Comparison of ENCODE assay signal across 16 cellular contexts in the genomic region with DNA sequence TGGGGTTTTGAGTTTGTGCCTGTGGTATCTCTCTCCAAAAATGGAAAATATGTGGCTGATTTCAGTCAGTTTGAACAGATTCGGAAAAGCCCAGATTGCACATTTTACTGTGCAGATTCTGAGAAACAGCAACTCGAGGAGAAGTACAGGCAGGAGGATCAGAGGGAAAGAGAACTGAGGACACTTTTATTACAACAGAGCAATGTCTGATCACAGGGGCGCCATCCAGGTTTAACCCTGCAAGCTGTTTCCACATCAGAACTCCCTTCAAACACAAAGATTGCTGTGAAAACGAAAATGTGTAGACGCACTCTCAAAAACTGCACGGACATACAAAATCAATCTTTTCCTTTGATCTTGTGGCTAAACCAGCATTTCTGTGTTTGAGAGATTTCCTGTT. TPM values are rescaled to one million over a fixed set of nuclear protein-coding genes. Genes with fewer than 3 reads are reported as not detected.
DNase-seq lines count a peak whose midpoint lies in the region; ATAC-seq and TF ChIP-seq lines count a peak whose summit lies in the region.
"Had no signal": no experiment of that assay in that cellular context is flagged by ENCODE, and none has a peak within 500 bp of the region (broad histone marks: within the 10 kb centered on the region; RNA-seq: fewer than 3 reads in every experiment).

No MANE protein-coding gene starts in this region.

- TF ChIP-seq POLR2A in GM18505 (IDR thresholded peaks at IDR 0.05; ENCODE audit: borderline replicate concordance, extremely low read depth, insufficient read depth, insufficient read length) = no peak

- no peaks in the 10 kb centered on the region for H3K36me3 ChIP-seq in skeletal muscle satellite cell (ENCODE audit: insufficient read depth, low read length)
- H3K36me3 ChIP-seq in PC-9 (ENCODE audit: low read depth) = no peaks in the 10 kb centered on the region

- no peaks in the 10 kb centered on the region for H3K79me2 ChIP-seq in PC-9 (ENCODE audit: low read depth)

- peak overlapping the region; percentile 7 for H3K9ac ChIP-seq in skeletal muscle satellite cell (ENCODE audit: low read depth, low read length)

- peak overlapping the region; percentile 88 for H3K27ac Mint-ChIP-seq in activated naive CD4-positive, alpha-beta T cell treated with anti-CD3 and anti-CD28 coated beads, Interleukin-2, amount 10 ng/mL, durations not matched to agents 7 days and 5 days

- H3K27me3 ChIP-seq in skeletal muscle satellite cell (ENCODE audit: control insufficient read depth, insufficient read depth, low read length) = no peaks in the 10 kb centered on the region
- peaks cover 9% of the 10 kb centered on the region; the same call in 1 of the 2 replicates for H3K27me3 ChIP-seq in PC-9 (ENCODE audit: insufficient read depth, low read depth)

- H3K4me1 ChIP-seq in skeletal muscle satellite cell (ENCODE audit: control insufficient read depth, insufficient read depth, low read length) (peaks cover 80% of the 10 kb centered on the region), PC-9 (replicated peaks; ENCODE audit: insufficient read depth) (no peaks in the 10 kb centered on the region)

- peak; percentile 36 for DNase-seq in activated naive CD4-positive, alpha-beta T cell treated with anti-CD3 and anti-CD28 coated beads, Interleukin-2, amount 10 ng/mL, durations not matched to agents 7 days and 5 days
- no peak for DNase-seq in activated naive CD4-positive, alpha-beta T cell (lab: John Stamatoyannopoulos, UW)
- DNase-seq in RWPE1 (ENCODE audit: low spot score) (no peak), fibroblast of peridontal ligament (ENCODE audit: extremely low read depth) (peak; percentile 64), PC-9 (no peak)
- DNase-seq: effector CD4-positive, alpha-beta T cell; GDM1; kidney; NCI-H187; NK-92 treated with Interleukin-12 subunit alpha and Interleukin-12 subunit beta, amount 100 ng/mL, for 24 hours; stimulated activated CD4-positive, alpha-beta T cell treated with anti-CD3 and anti-CD28 coated beads, Interleukin-2, amount 100 ng/mL, for 48 hours; substantia nigra had no signal

- peaks cover 2% of the 10 kb centered on the region for H3K36me3 Mint-ChIP-seq in activated naive CD4-positive, alpha-beta T cell treated with anti-CD3 and anti-CD28 coated beads, Interleukin-2, amount 10 ng/mL, durations not matched to agents 7 days and 5 days

- no peaks in the 10 kb centered on the region for H3K27me3 Mint-ChIP-seq in activated naive CD4-positive, alpha-beta T cell treated with anti-CD3 and anti-CD28 coated beads, Interleukin-2, amount 10 ng/mL, durations not matched to agents 7 days and 5 days

- TF ChIP-seq CTCF in RWPE1 (conservative IDR thresholded peaks at IDR 0.05; ENCODE audit: low read depth) (no peak), PC-9 (conservative IDR thresholded peaks at IDR 0.05) (no peak)

- intact Hi-C loops in PC-9 (cut with micrococcal nuclease; ENCODE audit: unreplicated experiment) = no loop called here

- no peaks in the 10 kb centered on the region for H3K9me3 ChIP-seq in skeletal muscle satellite cell (replicated peaks; ENCODE audit: low read length)
- no peaks in the 10 kb centered on the region for H3K9me3 ChIP-seq in PC-9 (ENCODE audit: insufficient read depth, low read depth)

- CTCF ChIA-PET in activated naive CD4-positive, alpha-beta T cell treated with anti-CD3 and anti-CD28 coated beads, Interleukin-2, amount 10 ng/mL, durations not matched to agents 7 days and 5 days (lab: Charles Lee) = interaction anchor here (2.4 kb wide), 1 partner anchor 52 kb away, joined by 18 read pairs; no protein-coding TSS in a partner anchor
- CTCF ChIA-PET in RWPE1 (lab: Yijun Ruan, JAX) = no interaction called here
- CTCF ChIA-PET in PC-9 (lab: Charles Lee) = interaction anchor here (0.6 kb wide), 1 partner anchor 554 kb away, joined by 3 read pairs; no protein-coding TSS in a partner anchor

- H3K4me3 ChIP-seq in skeletal muscle satellite cell (ENCODE audit: low read length) (no peak overlapping the region), PC-9 (no peak overlapping the region)

- no peaks in the 10 kb centered on the region for H3K9me3 Mint-ChIP-seq in activated naive CD4-positive, alpha-beta T cell treated with anti-CD3 and anti-CD28 coated beads, Interleukin-2, amount 10 ng/mL, durations not matched to agents 7 days and 5 days

- no peaks in the 10 kb centered on the region for H3K9me2 ChIP-seq in PC-9 (ENCODE audit: insufficient read depth)

- no peaks in the 10 kb centered on the region for H4K20me1 ChIP-seq in PC-9 (ENCODE audit: insufficient read depth)

- POLR2A ChIA-PET in RWPE1 (lab: Yijun Ruan, JAX; ENCODE audit: low non-redundant PET) (no interaction called here), PC-9 (lab: Charles Lee; ENCODE audit: unreplicated experiment) (no interaction called here)

- no peak for ATAC-seq in GM18505 (IDR thresholded peaks at IDR 0.05; ENCODE audit: unreplicated experiment)
- no peak for ATAC-seq in HG03039 (IDR thresholded peaks at IDR 0.05; ENCODE audit: unreplicated experiment)
- ATAC-seq: sciatic nerve had no signal

- H3K4me3 Mint-ChIP-seq in activated naive CD4-positive, alpha-beta T cell treated with anti-CD3 and anti-CD28 coated beads, Interleukin-2, amount 10 ng/mL, durations not matched to agents 7 days and 5 days = peak overlapping the region; percentile 53

- H3K27ac ChIP-seq in RWPE1 (peak overlapping the region; percentile 16; the same call in 1 of the 2 replicates), PC-9 (no peak overlapping the region)

- H3K4me2 ChIP-seq in skeletal muscle satellite cell (ENCODE audit: low read length) = no peak overlapping the region
- no peak overlapping the region for H3K4me2 ChIP-seq in PC-9

- H2AFZ ChIP-seq in PC-9 = no peak overlapping the region

- peaks cover 49% of the 10 kb centered on the region for H3K4me1 Mint-ChIP-seq in activated naive CD4-positive, alpha-beta T cell treated with anti-CD3 and anti-CD28 coated beads, Interleukin-2, amount 10 ng/mL, durations not matched to agents 7 days and 5 days

- no peaks in the 10 kb centered on the region for H3F3A ChIP-seq in PC-9 (ENCODE audit: insufficient read depth, low read depth)

- no TSS peak for BruUV-seq in PC-9 (replicated peaks; lab: Mats Ljungman, UMichigan)

RNA-seq across cellular contexts. Expression of gene KCNJ15, which starts 43.4 kb away (rescaled TPM):
- total RNA-seq in skeletal muscle satellite cell (2012; rRNA removed) = 20.0 and 24.5 TPM in 2 replicates
- total RNA-seq in PC-9 (2021) = not detected in 2 replicates

Comparison
In these comparisons a context has a peak if more than half of its experiments do, and no peak if none do; other contexts are left out.
1. DNase-seq: peak in activated naive CD4-positive, alpha-beta T cell treated with anti-CD3 and anti-CD28 coated beads, Interleukin-2, amount 10 ng/mL, durations not matched to agents 7 days and 5 days (single experiment) and fibroblast of peridontal ligament (single experiment); none in activated naive CD4-positive, alpha-beta T cell (0 of 4), RWPE1 (single experiment) and PC-9 (0 of 2).